31 cellular contexts compared by ENCODE assay signal in the genomic region with DNA sequence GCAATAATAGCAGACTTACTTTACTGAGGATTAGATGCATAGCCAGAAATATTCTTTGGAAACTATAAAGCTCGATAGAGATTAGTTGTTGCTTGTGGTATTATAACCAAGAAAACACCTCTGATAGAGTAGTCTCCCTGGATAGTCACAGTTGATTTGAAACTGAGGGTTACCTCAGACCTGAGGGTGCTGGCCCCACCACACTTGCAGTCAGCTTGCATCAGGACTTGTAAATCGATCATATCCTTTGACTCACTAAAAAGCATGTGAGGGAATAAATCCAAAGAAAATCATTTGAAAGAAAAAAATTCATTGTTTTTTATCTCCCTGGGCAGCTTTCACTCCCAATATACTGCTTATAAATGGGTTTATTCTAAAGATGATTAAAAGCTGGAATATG.
"Had no signal": no experiment of that assay in that cellular context is flagged by ENCODE, and none has a peak within 500 bp of the region (broad histone marks: within the 10 kb centered on the region; RNA-seq: fewer than 3 reads in every experiment).

No MANE protein-coding gene starts in this region.

- H3K27me3 ChIP-seq: ascending aorta, breast epithelium, cardiac muscle cell, colonic mucosa, dorsolateral prefrontal cortex, gastroesophageal sphincter, hepatocyte had no signal

- H3K4me1 ChIP-seq: ascending aorta, breast epithelium, colonic mucosa had no signal

- ATAC-seq: activated CD4-positive, alpha-beta T cell treated with anti-CD3 and anti-CD28 coated beads for 36 hours; activated naive CD4-positive, alpha-beta T cell treated with anti-CD3 and anti-CD28 coated beads, Interleukin-2, amount 50 U/mL, for 72 hours; esophagus mucosa; foreskin keratinocyte; gastroesophageal sphincter; heart right ventricle had no signal

- DNase-seq: activated CD4-positive, alpha-beta memory T cell treated with anti-CD3 and anti-CD28 coated beads for 36 hours; activated CD4-positive, alpha-beta T cell treated with anti-CD3 and anti-CD28 coated beads for 36 hours; activated CD4-positive, alpha-beta T cell treated with anti-CD3 and anti-CD28 coated beads, Interleukin-2, amount 10 ng/mL, durations not matched to agents 24 days and 14 days; activated CD4-positive, CD25-positive, alpha-beta regulatory T cell; activated CD4-positive, CD25-positive, alpha-beta regulatory T cell treated with anti-CD3 and anti-CD28 coated beads, Interleukin-2, amount 50 U/mL, for 72 hours; activated gamma-delta T cell; activated naive CD4-positive, alpha-beta T cell; activated naive CD4-positive, alpha-beta T cell treated with anti-CD3 and anti-CD28 coated beads, Interleukin-2, amount 10 ng/mL, durations not matched to agents 7 days and 5 days; activated naive CD8-positive, alpha-beta T cell treated with anti-CD3 and anti-CD28 coated beads, Interleukin-2, amount 10 ng/mL, durations not matched to agents 7 days and 5 days; activated T-cell treated with anti-CD3 and anti-CD28 coated beads, Interleukin-2, amount 50 U/mL, for 1 hour; activated T-cell treated with anti-CD3 and anti-CD28 coated beads, Interleukin-2, amount 50 U/mL, for 48 hours; central memory CD4-positive, alpha-beta T cell; cerebellar nuclear complex; colonic mucosa; dorsolateral prefrontal cortex; effector memory CD4-positive, alpha-beta T cell; endodermal cell; foreskin keratinocyte; heart right ventricle; T-helper 2 cell had no signal

- H3K27ac ChIP-seq: ascending aorta, breast epithelium, cardiac muscle cell, colonic mucosa, foreskin keratinocyte, heart right ventricle, hepatocyte had no signal

- H3K36me3 Mint-ChIP-seq: activated naive CD4-positive, alpha-beta T cell treated with anti-CD3 and anti-CD28 coated beads, Interleukin-2, amount 10 ng/mL, durations not matched to agents 7 days and 5 days; activated naive CD4-positive, alpha-beta T cell treated with anti-CD3 and anti-CD28 coated beads, Interleukin-2, amount 50 U/mL, for 72 hours; brain had no signal

- H3K4me3 ChIP-seq: ascending aorta, breast epithelium, cardiac muscle cell, colonic mucosa, dorsolateral prefrontal cortex, gastroesophageal sphincter, heart right ventricle, hepatocyte had no signal

- H2AFZ ChIP-seq: hepatocyte had no signal

- H3K4me2 ChIP-seq: hepatocyte had no signal

- H3K9me3 Mint-ChIP-seq: activated CD4-positive, alpha-beta memory T cell treated with anti-CD3 and anti-CD28 coated beads for 36 hours; activated CD4-positive, alpha-beta T cell treated with anti-CD3 and anti-CD28 coated beads, Interleukin-2, amount 10 ng/mL, durations not matched to agents 24 days and 14 days; activated naive CD4-positive, alpha-beta T cell treated with anti-CD3 and anti-CD28 coated beads, Interleukin-2, amount 10 ng/mL, durations not matched to agents 7 days and 5 days; activated naive CD4-positive, alpha-beta T cell treated with anti-CD3 and anti-CD28 coated beads, Interleukin-2, amount 50 U/mL, for 72 hours; activated naive CD8-positive, alpha-beta T cell treated with anti-CD3 and anti-CD28 coated beads, Interleukin-2, amount 10 ng/mL, durations not matched to agents 7 days and 5 days; activated T-helper 1 cell treated with anti-CD3 and anti-CD28 coated beads, Interleukin-12 subunit alpha, Interleukin-12 subunit beta, Interleukin-2, Interleukin-4 antibody, amounts not matched to agents 30 ng/mL and 10 ng/mL and 1 ng/mL, durations not matched to agents 14 hours and 24 hours and 36 hours; activated T-helper 2 cell treated with anti-CD3 and anti-CD28 coated beads, Interferon-gamma antibody, Interleukin-2, Interleukin-4, amounts not matched to agents 10 μg/mL and 5 μg/mL and 100 μg/mL, durations not matched to agents 14 hours and 24 hours and 36 hours; brain; dendritic cell treated with granulocyte-macrophage colony-stimulating factor and Interleukin-4, amounts not matched to agents 40 ng/mL and 50 ng/mL, for 4 days; endodermal cell had no signal

- H3K27ac Mint-ChIP-seq: activated CD4-positive, alpha-beta memory T cell treated with anti-CD3 and anti-CD28 coated beads for 36 hours; activated CD4-positive, alpha-beta T cell treated with anti-CD3 and anti-CD28 coated beads for 36 hours; activated CD4-positive, alpha-beta T cell treated with anti-CD3 and anti-CD28 coated beads, Interleukin-2, amount 10 ng/mL, durations not matched to agents 24 days and 14 days; activated naive CD4-positive, alpha-beta T cell treated with anti-CD3 and anti-CD28 coated beads, Interleukin-2, amount 10 ng/mL, durations not matched to agents 7 days and 5 days; activated naive CD4-positive, alpha-beta T cell treated with anti-CD3 and anti-CD28 coated beads, Interleukin-2, amount 50 U/mL, for 72 hours; activated naive CD8-positive, alpha-beta T cell treated with anti-CD3 and anti-CD28 coated beads, Interleukin-2, amount 10 ng/mL, durations not matched to agents 7 days and 5 days; activated T-helper 1 cell treated with anti-CD3 and anti-CD28 coated beads, Interleukin-12 subunit alpha, Interleukin-12 subunit beta, Interleukin-2, Interleukin-4 antibody, amounts not matched to agents 30 ng/mL and 10 ng/mL and 1 ng/mL, durations not matched to agents 14 hours and 24 hours and 36 hours; activated T-helper 2 cell treated with anti-CD3 and anti-CD28 coated beads, Interferon-gamma antibody, Interleukin-2, Interleukin-4, amounts not matched to agents 10 μg/mL and 5 μg/mL and 100 μg/mL, durations not matched to agents 14 hours and 24 hours and 36 hours; brain; dendritic cell treated with granulocyte-macrophage colony-stimulating factor and Interleukin-4, amounts not matched to agents 40 ng/mL and 50 ng/mL, for 4 days; endodermal cell had no signal

- H3K9me3 ChIP-seq: ascending aorta, breast epithelium, colonic mucosa, gastroesophageal sphincter, heart right ventricle had no signal

- H3K4me3 Mint-ChIP-seq: activated CD4-positive, alpha-beta memory T cell treated with anti-CD3 and anti-CD28 coated beads for 36 hours; activated CD4-positive, alpha-beta T cell treated with anti-CD3 and anti-CD28 coated beads for 36 hours; activated CD4-positive, alpha-beta T cell treated with anti-CD3 and anti-CD28 coated beads, Interleukin-2, amount 10 ng/mL, durations not matched to agents 24 days and 14 days; activated naive CD4-positive, alpha-beta T cell treated with anti-CD3 and anti-CD28 coated beads, Interleukin-2, amount 10 ng/mL, durations not matched to agents 7 days and 5 days; activated naive CD8-positive, alpha-beta T cell treated with anti-CD3 and anti-CD28 coated beads, Interleukin-2, amount 10 ng/mL, durations not matched to agents 7 days and 5 days; activated T-helper 1 cell treated with anti-CD3 and anti-CD28 coated beads, Interleukin-12 subunit alpha, Interleukin-12 subunit beta, Interleukin-2, Interleukin-4 antibody, amounts not matched to agents 30 ng/mL and 10 ng/mL and 1 ng/mL, durations not matched to agents 14 hours and 24 hours and 36 hours; brain; dendritic cell treated with granulocyte-macrophage colony-stimulating factor and Interleukin-4, amounts not matched to agents 40 ng/mL and 50 ng/mL, for 4 days; endodermal cell had no signal

- H3K27me3 Mint-ChIP-seq: activated CD4-positive, alpha-beta memory T cell treated with anti-CD3 and anti-CD28 coated beads for 36 hours; activated CD4-positive, alpha-beta T cell treated with anti-CD3 and anti-CD28 coated beads for 36 hours; activated CD4-positive, alpha-beta T cell treated with anti-CD3 and anti-CD28 coated beads, Interleukin-2, amount 10 ng/mL, durations not matched to agents 24 days and 14 days; activated naive CD4-positive, alpha-beta T cell treated with anti-CD3 and anti-CD28 coated beads, Interleukin-2, amount 10 ng/mL, durations not matched to agents 7 days and 5 days; activated naive CD8-positive, alpha-beta T cell treated with anti-CD3 and anti-CD28 coated beads, Interleukin-2, amount 10 ng/mL, durations not matched to agents 7 days and 5 days had no signal

- H3K36me3 ChIP-seq: ascending aorta, breast epithelium, cardiac muscle cell, colonic mucosa, heart right ventricle had no signal
